In the genomic region with DNA sequence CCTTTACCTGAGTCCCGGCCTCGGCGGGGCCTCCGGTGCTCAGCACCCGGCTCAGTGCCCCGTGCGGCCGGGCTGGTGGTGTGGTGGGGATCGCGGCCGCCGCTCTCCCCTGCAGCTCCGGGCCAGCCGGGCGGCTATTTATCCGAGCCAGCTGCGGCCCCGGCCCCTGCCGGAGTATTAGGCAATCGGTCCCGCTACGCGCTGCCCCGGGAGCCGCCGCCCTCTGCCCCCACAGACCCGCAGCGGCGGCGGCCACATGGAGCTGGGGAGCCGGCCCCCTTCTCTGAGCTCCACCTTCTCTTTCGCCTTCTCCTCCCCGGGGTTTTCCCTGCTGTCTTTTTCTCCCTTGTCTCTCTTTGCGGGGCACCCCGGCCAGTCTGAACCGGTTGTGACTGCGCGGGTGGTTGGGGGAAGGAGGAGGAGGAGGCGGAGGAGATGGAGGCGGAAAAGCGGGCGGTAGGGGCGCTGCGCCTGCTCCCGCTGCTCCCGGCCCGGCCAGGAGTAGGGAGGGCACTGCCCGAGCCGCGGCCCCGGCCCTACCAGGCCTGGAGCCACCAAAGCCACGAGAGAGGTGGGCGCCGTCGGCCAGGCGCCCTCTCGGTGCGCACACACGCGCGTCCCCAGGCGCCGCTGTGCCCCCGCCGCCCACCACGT, we compare ENCODE assay signal across 8 cellular contexts.
A peak's percentile ranks its signal among the peaks of the same experiment; 100 is the strongest.
DNase-seq lines count a peak whose midpoint lies in the region; ATAC-seq and TF ChIP-seq lines count a peak whose summit lies in the region.

A gene with protein sequence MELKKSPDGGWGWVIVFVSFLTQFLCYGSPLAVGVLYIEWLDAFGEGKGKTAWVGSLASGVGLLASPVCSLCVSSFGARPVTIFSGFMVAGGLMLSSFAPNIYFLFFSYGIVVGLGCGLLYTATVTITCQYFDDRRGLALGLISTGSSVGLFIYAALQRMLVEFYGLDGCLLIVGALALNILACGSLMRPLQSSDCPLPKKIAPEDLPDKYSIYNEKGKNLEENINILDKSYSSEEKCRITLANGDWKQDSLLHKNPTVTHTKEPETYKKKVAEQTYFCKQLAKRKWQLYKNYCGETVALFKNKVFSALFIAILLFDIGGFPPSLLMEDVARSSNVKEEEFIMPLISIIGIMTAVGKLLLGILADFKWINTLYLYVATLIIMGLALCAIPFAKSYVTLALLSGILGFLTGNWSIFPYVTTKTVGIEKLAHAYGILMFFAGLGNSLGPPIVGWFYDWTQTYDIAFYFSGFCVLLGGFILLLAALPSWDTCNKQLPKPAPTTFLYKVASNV (minus strand): TSS at position 379 of the 654 bp plus-strand sequence. CDS start 25,559 bp downstream, outside the sequence.

- no peaks in the 10 kb centered on the region for H3K27me3 ChIP-seq in OCI-LY3 (ENCODE audit: low read depth, low read length)

- peaks cover 4% of the 10 kb centered on the region for H3K36me3 ChIP-seq in OCI-LY3 (replicated peaks; ENCODE audit: low read depth, low read length)

- H3K9ac ChIP-seq in OCI-LY3 (ENCODE audit: low read length): peak within 1 kb of the TSS; percentile 90

- peak within 1 kb of the TSS; percentile 40; the same call in 1 of the 2 replicates for H3K27ac ChIP-seq in OCI-LY3 (ENCODE audit: low read length)

- peak within 1 kb of the TSS; percentile 61 for H3K4me2 ChIP-seq in OCI-LY3 (ENCODE audit: low read length)

- peak within 1 kb of the TSS; percentile 87 for H3K4me3 ChIP-seq in OCI-LY3 (ENCODE audit: low read length)
- H3K4me3 ChIP-seq in iPS-11a (ENCODE audit: low read depth, low read length): peak within 1 kb of the TSS; percentile 67
- peak within 1 kb of the TSS; percentile 67 for H3K4me3 ChIP-seq in skeletal muscle cell (ENCODE audit: low read depth, low read length)

- DNase-seq in DMS153 (lab: John Stamatoyannopoulos, UW): peak; percentile 10
- DNase-seq in astrocyte of the hippocampus (ENCODE audit: low read depth, low spot score): peak; percentile 92
- DNase-seq in skeletal muscle cell (ENCODE audit: low read depth): no peak
- no peak for DNase-seq in NCI-H2029 (lab: John Stamatoyannopoulos, UW)

- peak; percentile 21 for TF ChIP-seq CTCF in OCI-LY3 (IDR thresholded peaks at IDR 0.05; ENCODE audit: low read depth, low read length)

- H2AFZ ChIP-seq in OCI-LY3 (ENCODE audit: low read depth, low read length): peak within 1 kb of the TSS; percentile 81

- no peaks in the 10 kb centered on the region for H3K9me3 ChIP-seq in OCI-LY3 (ENCODE audit: insufficient read depth, low read length)

- ATAC-seq in GM19351 (IDR thresholded peaks at IDR 0.05; ENCODE audit: unreplicated experiment) (peak; percentile 86), HG03354 (IDR thresholded peaks at IDR 0.05; ENCODE audit: poor library complexity, severe bottlenecking, unreplicated experiment) (peak; percentile 91)

- H3K79me2 ChIP-seq in OCI-LY3 (ENCODE audit: low read length): peaks cover 24% of the 10 kb centered on the region

- peaks cover 12% of the 10 kb centered on the region for H3K4me1 ChIP-seq in OCI-LY3 (ENCODE audit: low read length)

- no peaks in the 10 kb centered on the region for H4K20me1 ChIP-seq in OCI-LY3 (ENCODE audit: insufficient read depth, low read length)

Comparison
In these comparisons a context has a peak if more than half of its experiments do, and no peak if none do; other contexts are left out.
1. DNase-seq: peak in DMS153 (single experiment) and astrocyte of the hippocampus (single experiment); none in skeletal muscle cell (single experiment) and NCI-H2029 (single experiment).
2. Peak in every context shown above with its lines, with median percentiles within 50 percentile points of each other: H3K4me3 ChIP-seq.